25 cellular contexts compared by ENCODE assay signal in the genomic region with DNA sequence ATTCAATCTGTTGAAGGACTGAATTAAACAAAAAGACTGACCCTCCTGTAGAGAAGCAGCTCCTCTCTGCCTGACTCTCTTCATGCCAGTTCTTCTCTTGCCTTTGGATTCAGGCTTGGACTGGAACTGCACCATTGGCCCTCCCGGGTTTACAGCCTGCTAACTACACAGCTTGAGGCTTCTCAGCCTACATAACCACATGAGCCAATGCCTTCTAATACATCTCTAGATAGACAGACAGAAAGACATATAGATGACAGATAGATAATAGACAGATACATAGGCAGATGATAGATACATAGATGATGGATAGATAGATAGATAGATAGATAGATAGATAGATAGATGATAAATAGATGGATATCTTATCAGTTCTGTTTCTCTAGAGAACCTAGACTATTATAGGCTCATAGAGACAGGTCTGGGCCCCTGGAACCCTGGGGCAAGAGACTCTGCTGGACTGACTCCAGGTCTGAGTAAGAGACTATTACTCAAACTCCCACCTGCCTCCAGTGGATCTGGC. TPM values are rescaled to one million over a fixed set of nuclear protein-coding genes. Genes with fewer than 3 reads are reported as not detected.
"Had no signal": no experiment of that assay in that cellular context is flagged by ENCODE, and none has a peak within 500 bp of the region (broad histone marks: within the 10 kb centered on the region; RNA-seq: fewer than 3 reads in every experiment).

No MANE protein-coding gene starts in this region.

- H3K4me1 Mint-ChIP-seq: memory B cell; natural killer cell; stimulated activated effector memory CD8-positive, alpha-beta T cell treated with anti-CD3 and anti-CD28 coated beads, Interleukin-12 subunit alpha, Interleukin-12 subunit beta, amount 100 ng/mL, for 72 hours had no signal

- H3K4me3 Mint-ChIP-seq: dendritic cell treated with granulocyte-macrophage colony-stimulating factor and Interleukin-4, amounts not matched to agents 40 ng/mL and 50 ng/mL, for 4 days; effector memory CD8-positive, alpha-beta T cell; memory B cell; natural killer cell; stimulated activated effector memory CD8-positive, alpha-beta T cell treated with anti-CD3 and anti-CD28 coated beads, Interleukin-12 subunit alpha, Interleukin-12 subunit beta, amount 100 ng/mL, for 72 hours; type B pancreatic cell had no signal

- DNase-seq: kidney; occipital lobe; ovary; psoas muscle; right cardiac atrium; sigmoid colon; stimulated activated naive CD4-positive, alpha-beta T cell treated with Interleukin-2 at 50 U/mL for 16 hours had no signal

- H3K27ac Mint-ChIP-seq: dendritic cell treated with granulocyte-macrophage colony-stimulating factor and Interleukin-4, amounts not matched to agents 40 ng/mL and 50 ng/mL, for 4 days; effector memory CD8-positive, alpha-beta T cell; memory B cell; natural killer cell; stimulated activated effector memory CD8-positive, alpha-beta T cell treated with anti-CD3 and anti-CD28 coated beads, Interleukin-12 subunit alpha, Interleukin-12 subunit beta, amount 100 ng/mL, for 72 hours; type B pancreatic cell had no signal

- H3K36me3 ChIP-seq: gastroesophageal sphincter, heart left ventricle, ovary, sigmoid colon, stomach, thyroid gland had no signal

- H3K36me3 Mint-ChIP-seq: natural killer cell; stimulated activated effector memory CD8-positive, alpha-beta T cell treated with anti-CD3 and anti-CD28 coated beads, Interleukin-12 subunit alpha, Interleukin-12 subunit beta, amount 100 ng/mL, for 72 hours; type B pancreatic cell had no signal

- H3K27ac ChIP-seq: gastroesophageal sphincter, heart left ventricle, hepatocyte, ovary, psoas muscle, sigmoid colon, stomach, thyroid gland had no signal

- FAIRE-seq: endometrium, kidney had no signal

- H2AFZ ChIP-seq: hepatocyte had no signal

- H3K9me3 ChIP-seq: ovary, psoas muscle, sigmoid colon, thyroid gland had no signal

- H3K79me2 ChIP-seq: hepatocyte had no signal

- H3K4me1 ChIP-seq: gastroesophageal sphincter, heart left ventricle, psoas muscle, sigmoid colon, stomach, thyroid gland had no signal

- H3K27me3 ChIP-seq: hepatocyte, ovary, sigmoid colon, stomach, thyroid gland had no signal

- ATAC-seq: effector memory CD8-positive, alpha-beta T cell; gastroesophageal sphincter; psoas muscle had no signal

- H3K9me3 Mint-ChIP-seq: dendritic cell treated with granulocyte-macrophage colony-stimulating factor and Interleukin-4, amounts not matched to agents 40 ng/mL and 50 ng/mL, for 4 days; effector memory CD8-positive, alpha-beta T cell; stimulated activated effector memory CD8-positive, alpha-beta T cell treated with anti-CD3 and anti-CD28 coated beads, Interleukin-12 subunit alpha, Interleukin-12 subunit beta, amount 100 ng/mL, for 72 hours had no signal

- H3K4me3 ChIP-seq: gastroesophageal sphincter, heart left ventricle, hepatocyte, lung, ovary, psoas muscle, sigmoid colon, stomach, thyroid gland had no signal

- H3K4me2 ChIP-seq: hepatocyte had no signal

RNA-seq across cellular contexts. Expression of a gene that starts 58.5 kb away (rescaled TPM):
- total RNA-seq: left lobe of liver, mononuclear cell, psoas muscle, sigmoid colon, skeletal muscle tissue, subcutaneous adipose tissue had no signal
- polyA plus RNA-seq: heart left ventricle, liver had no signal
